ENCODE assay signal across 9 cellular contexts in the genomic region with DNA sequence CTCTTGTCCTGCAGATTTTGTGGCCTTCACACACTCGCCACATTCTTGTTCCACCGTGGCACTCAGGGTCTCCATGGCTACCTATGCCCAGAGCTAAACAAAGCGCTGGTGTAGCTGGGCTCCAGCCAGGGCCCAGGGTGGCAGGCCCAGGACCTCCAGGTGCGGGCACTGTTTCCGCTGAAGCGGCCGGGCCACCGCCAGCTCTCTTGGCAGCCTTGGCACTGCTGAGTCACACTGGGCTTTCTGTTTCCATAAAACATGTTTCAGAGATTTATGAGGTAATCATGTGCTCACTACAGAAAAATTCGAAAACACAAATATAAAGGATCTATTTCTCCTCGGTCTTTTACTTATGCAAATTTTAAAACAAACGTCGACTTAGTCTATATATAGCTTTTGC. TPM values are rescaled to one million over a fixed set of nuclear protein-coding genes. Genes with fewer than 3 reads are reported as not detected.
A peak's percentile ranks its signal among the peaks of the same experiment; 100 is the strongest.
DNase-seq lines count a peak whose midpoint lies in the region; ATAC-seq and TF ChIP-seq lines count a peak whose summit lies in the region.
"Had no signal": no experiment of that assay in that cellular context is flagged by ENCODE, and none has a peak within 500 bp of the region (broad histone marks: within the 10 kb centered on the region; RNA-seq: fewer than 3 reads in every experiment).

No MANE protein-coding gene starts in this region.

- H3K9ac ChIP-seq in fibroblast of lung (ENCODE audit: insufficient read depth, low read length) (no peak overlapping the region), skeletal muscle satellite cell (ENCODE audit: low read depth, low read length) (no peak overlapping the region)

- CTCF ChIA-PET in A673 (lab: Charles Lee) = no interaction called here

- ATAC-seq in GM18520 (IDR thresholded peaks at IDR 0.05; ENCODE audit: unreplicated experiment) (peak; percentile 66), GM19324 (IDR thresholded peaks at IDR 0.05; ENCODE audit: low FRiP score, unreplicated experiment) (no peak), GM19452 (IDR thresholded peaks at IDR 0.05; ENCODE audit: unreplicated experiment) (no peak)

- POLR2A ChIA-PET in A673 (lab: Charles Lee; ENCODE audit: low non-redundant PET) = no interaction called here

- H3K9me3 ChIP-seq in fibroblast of lung (ENCODE audit: control insufficient read depth, insufficient read depth, low read depth, low read length) = no peaks in the 10 kb centered on the region
- H3K9me3 ChIP-seq in skeletal muscle satellite cell (replicated peaks; ENCODE audit: low read length) = no peaks in the 10 kb centered on the region
- H3K9me3 ChIP-seq in A673 (ENCODE audit: low read depth, low read length, poor library complexity, severe bottlenecking) = no peaks in the 10 kb centered on the region

- H4K20me1 ChIP-seq in fibroblast of lung (ENCODE audit: control insufficient read depth, extremely low read depth, insufficient read depth, low read length) = no peaks in the 10 kb centered on the region

- H3K4me2 ChIP-seq in fibroblast of lung (ENCODE audit: extremely low read depth, insufficient read depth, low read length) (peak overlapping the region; percentile 35), skeletal muscle satellite cell (ENCODE audit: low read length) (peak overlapping the region; percentile 61)

- no peak overlapping the region for H3K4me3 ChIP-seq in fibroblast of lung (replicated peaks in 1 of 4; ENCODE audit: control extremely low read depth in 1 of 4, insufficient read depth in 1 of 4, low read depth in 3 of 4, low read length in 4 of 4)
- H3K4me3 ChIP-seq in skeletal muscle satellite cell (ENCODE audit: low read length) = no peak overlapping the region
- H3K4me3 ChIP-seq in A673 (ENCODE audit: low read depth, low read length, poor library complexity, severe bottlenecking) = no peak overlapping the region

- intact Hi-C loops in A673 (cut with micrococcal nuclease; ENCODE audit: unreplicated experiment) = no loop called here

- BruUV-seq in A673 (replicated peaks; lab: Mats Ljungman, UMichigan) = no TSS peak

- H3K36me3 ChIP-seq in fibroblast of lung (ENCODE audit: control insufficient read depth, insufficient read depth, low read length) = no peaks in the 10 kb centered on the region
- no peaks in the 10 kb centered on the region for H3K36me3 ChIP-seq in skeletal muscle satellite cell (ENCODE audit: insufficient read depth, low read length)
- H3K36me3 ChIP-seq in A673 (ENCODE audit: insufficient read depth, low read length, poor library complexity, severe bottlenecking) = no peaks in the 10 kb centered on the region

- no peak overlapping the region for H3K27ac ChIP-seq in fibroblast of lung (ENCODE audit: insufficient read depth, low read length)
- H3K27ac ChIP-seq in A673 (ENCODE audit: low read depth, low read length, poor library complexity, severe bottlenecking) = no peak overlapping the region

- H3K4me1 ChIP-seq in fibroblast of lung (ENCODE audit: control insufficient read depth, extremely low read depth, insufficient read depth, low read length) (peaks cover 2% of the 10 kb centered on the region), skeletal muscle satellite cell (ENCODE audit: control insufficient read depth, insufficient read depth, low read length) (peaks cover 10% of the 10 kb centered on the region), A673 (ENCODE audit: insufficient read depth, low read length, poor library complexity, severe bottlenecking) (peaks cover 7% of the 10 kb centered on the region)

- peak; percentile 82 for DNase-seq in NCI-H774 (lab: John Stamatoyannopoulos, UW)
- peak; percentile 71 to 78 for DNase-seq in fibroblast of lung (ENCODE audit: low read depth in 2 of 2)
- DNase-seq in A673 (ENCODE audit: low spot score) = no peak
- DNase-seq in SIG-M5 treated with dmso at 0.1 percent for 504 hours (lab: John Stamatoyannopoulos, UW; ENCODE audit: unreplicated experiment) = no peak
- DNase-seq: activated CD4-positive, alpha-beta T cell treated with anti-CD3 and anti-CD28 coated beads, Interleukin-2, amount 10 ng/mL, durations not matched to agents 24 days and 14 days had no signal

- TF ChIP-seq CTCF in fibroblast of lung (conservative IDR thresholded peaks at IDR 0.05 in 1 of 2, IDR thresholded peaks at IDR 0.05 in 1 of 2; ENCODE audit: low read depth in 1 of 2, low read length in 2 of 2) (no peak), A673 (conservative IDR thresholded peaks at IDR 0.05; ENCODE audit: low read depth, low read length) (no peak)

- no peaks in the 10 kb centered on the region for H3K79me2 ChIP-seq in fibroblast of lung (ENCODE audit: control insufficient read depth, insufficient read depth, low read length)

- H2AFZ ChIP-seq in fibroblast of lung (ENCODE audit: low read length) = no peak overlapping the region

- H3K27me3 ChIP-seq in fibroblast of lung (ENCODE audit: control insufficient read depth, insufficient read depth, low read length) = no peaks in the 10 kb centered on the region
- H3K27me3 ChIP-seq in skeletal muscle satellite cell (ENCODE audit: control insufficient read depth, insufficient read depth, low read length) = peaks cover 41% of the 10 kb centered on the region
- peaks cover 8% of the 10 kb centered on the region for H3K27me3 ChIP-seq in A673 (replicated peaks; ENCODE audit: insufficient read depth, low read depth, low read length, poor library complexity)

RNA-seq across cellular contexts. Expression of a gene that starts 51.3 kb away (rescaled TPM):
- total RNA-seq in fibroblast of lung = not detected in 2 replicates
- not detected in 2 replicates for polyA plus RNA-seq in fibroblast of lung
- not detected in 2 replicates for polyA plus RNA-seq in fibroblast of lung (2012)
- polyA minus RNA-seq in fibroblast of lung (ENCODE audit: low replicate concordance) = not detected in 2 replicates
- not detected in 2 replicates for total RNA-seq in skeletal muscle satellite cell (2012; rRNA removed)
- total RNA-seq in A673 (2021) = not detected in 2 replicates
- total RNA-seq: activated CD4-positive, alpha-beta T cell treated with anti-CD3 and anti-CD28 coated beads, Interleukin-2, amount 10 ng/mL, durations not matched to agents 24 days and 14 days had no signal

Comparison
In these comparisons a context has a peak if more than half of its experiments do, and no peak if none do; other contexts are left out.
1. DNase-seq: peak in NCI-H774 (single experiment) and fibroblast of lung (2 of 2); none in A673 (single experiment) and SIG-M5 treated with dmso at 0.1 percent for 504 hours (single experiment).